ENCODE assay signal across 30 cellular contexts in the genomic region with DNA sequence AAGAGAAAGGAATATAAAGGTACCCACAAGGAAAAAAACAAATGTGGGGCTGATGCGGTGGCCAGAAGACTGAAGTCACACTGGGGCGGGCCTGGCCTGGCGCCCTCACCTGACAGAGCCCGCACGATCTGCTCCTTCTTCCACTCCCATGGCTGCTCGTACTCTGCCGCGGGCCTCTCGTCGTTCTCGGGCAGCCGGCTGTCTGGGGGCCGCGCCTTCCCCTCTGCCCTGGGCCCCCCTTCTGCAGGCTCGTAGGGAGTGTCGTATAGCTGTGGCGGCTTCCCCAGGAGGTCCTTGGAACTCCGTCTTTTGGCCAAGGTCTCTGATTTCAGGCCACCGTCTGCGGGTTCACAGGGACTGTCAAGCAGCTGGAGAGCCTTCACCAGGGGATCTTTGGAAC. TPM values are rescaled to one million over a fixed set of nuclear protein-coding genes. Genes with fewer than 3 reads are reported as not detected.
"Had no signal": no experiment of that assay in that cellular context is flagged by ENCODE, and none has a peak within 500 bp of the region (broad histone marks: within the 10 kb centered on the region; RNA-seq: fewer than 3 reads in every experiment).

No MANE protein-coding gene starts in this region.

- H3K36me3 ChIP-seq: breast epithelium, neutrophil, sigmoid colon, tibial nerve had no signal

- FAIRE-seq: colon, kidney, urothelium cell line had no signal

- H3K4me2 ChIP-seq: smooth muscle cell had no signal

- ATAC-seq: activated CD8-positive, alpha-beta memory T cell treated with anti-CD3 and anti-CD28 coated beads, Interleukin-2, amount 10 ng/mL, durations not matched to agents 7 days and 5 days; activated CD8-positive, alpha-beta T cell treated with anti-CD3 and anti-CD28 coated beads for 36 hours; activated naive CD4-positive, alpha-beta T cell treated with anti-CD3 and anti-CD28 coated beads, Interleukin-2, amount 50 U/mL, for 72 hours; gastroesophageal sphincter; left colon; mucosa of descending colon; natural killer cell treated with Interleukin-12 subunit alpha and Interleukin-12 subunit beta and Interleukin-15 and Interleukin-18, amount 100 ng/mL, for 72 hours; SK-N-SH treated with all-trans-retinoic acid at 6 μM for 48 hours; stimulated activated naive B cell treated with anti-CD40 and anti-IgM and Interleukin-4, amounts not matched to agents 10 μg/mL and 1 μg/mL and 100 μg/mL, for 72 hours; T-helper 17 cell had no signal

- H3K4me1 ChIP-seq: breast epithelium had no signal

- H3K27ac ChIP-seq: neutrophil had no signal

- H3K27me3 ChIP-seq: breast epithelium, neutrophil had no signal

- H3K9me3 ChIP-seq: breast epithelium, gastroesophageal sphincter, mucosa of descending colon, neutrophil, sigmoid colon, tibial nerve had no signal

- H3K4me3 ChIP-seq: breast epithelium, gastroesophageal sphincter, mucosa of descending colon, sigmoid colon, smooth muscle cell, tibial nerve had no signal

- DNase-seq: activated CD4-positive, alpha-beta T cell treated with anti-CD3 and anti-CD28 coated beads, Interleukin-2, amount 50 U/mL, for 1 hour; activated CD8-positive, alpha-beta memory T cell treated with anti-CD3 and anti-CD28 coated beads, Interleukin-2, amount 10 ng/mL, durations not matched to agents 7 days and 5 days; activated CD8-positive, alpha-beta T cell treated with anti-CD3 and anti-CD28 coated beads for 36 hours; activated naive CD4-positive, alpha-beta T cell; activated T-cell treated with anti-CD3 and anti-CD28 coated beads for 4 hours; activated T-cell treated with anti-CD3 and anti-CD28 coated beads, Interleukin-2, amount 50 U/mL, for 72 hours; effector CD8-positive, alpha-beta T cell; erythroblast; hypothalamus; immature natural killer cell; kidney; left colon; mucosa of descending colon; sigmoid colon; stimulated activated CD4-positive, alpha-beta T cell treated with anti-CD3 and anti-CD28 coated beads, Interleukin-15, amount 100 ng/mL, for 24 hours; stimulated activated CD4-positive, alpha-beta T cell treated with anti-CD3 and anti-CD28 coated beads, Interleukin-2, amount 100 ng/mL, for 24 hours; stimulated activated naive B cell treated with anti-CD40 and anti-IgM and Interleukin-4, amounts not matched to agents 10 μg/mL and 1 μg/mL and 100 μg/mL, for 72 hours; T-helper 17 cell had no signal

RNA-seq across cellular contexts. Expression of gene TDRD10, which starts 13.1 kb away (rescaled TPM):
- total RNA-seq: activated CD8-positive, alpha-beta memory T cell treated with anti-CD3 and anti-CD28 coated beads, Interleukin-2, amount 10 ng/mL, durations not matched to agents 7 days and 5 days; activated CD8-positive, alpha-beta T cell treated with anti-CD3 and anti-CD28 coated beads for 36 hours; activated naive CD4-positive, alpha-beta T cell treated with anti-CD3 and anti-CD28 coated beads, Interleukin-2, amount 50 U/mL, for 72 hours; myocyte; natural killer cell treated with Interleukin-12 subunit alpha and Interleukin-12 subunit beta and Interleukin-15 and Interleukin-18, amount 100 ng/mL, for 72 hours; osteocyte had no signal
- polyA plus RNA-seq: immature natural killer cell had no signal

RNA-seq across cellular contexts. Expression of gene SHE, which starts 13.3 kb away (rescaled TPM):
- total RNA-seq: activated CD8-positive, alpha-beta memory T cell treated with anti-CD3 and anti-CD28 coated beads, Interleukin-2, amount 10 ng/mL, durations not matched to agents 7 days and 5 days; activated CD8-positive, alpha-beta T cell treated with anti-CD3 and anti-CD28 coated beads for 36 hours; activated naive CD4-positive, alpha-beta T cell treated with anti-CD3 and anti-CD28 coated beads, Interleukin-2, amount 50 U/mL, for 72 hours; myocyte; osteocyte had no signal
